23 cellular contexts compared by ENCODE assay signal in genomic region chr5:54148858-54149257, GRCh38.
DNase-seq lines count a peak whose midpoint lies in the region; ATAC-seq and TF ChIP-seq lines count a peak whose summit lies in the region.
"Had no signal": no experiment of that assay in that cellular context is flagged by ENCODE, and none has a peak within 500 bp of the region (broad histone marks: within the 10 kb centered on the region; RNA-seq: fewer than 3 reads in every experiment).

No MANE protein-coding gene starts in this region.

- BruUV-seq in IMR-90 (replicated peaks; lab: Mats Ljungman, UMichigan) (no TSS peak), Caco-2 (replicated peaks; lab: Mats Ljungman, UMichigan) (no TSS peak)

- dilution Hi-C loops in IMR-90 (cut with HindIII; ENCODE audit: low sequenced_read_pairs, unreplicated experiment), result no loop called here

- no peak overlapping the region for H2AFZ ChIP-seq in IMR-90 (replicated peaks; ENCODE audit: low read length, poor library complexity)
- no peak overlapping the region for H2AFZ ChIP-seq in OCI-LY1 (ENCODE audit: low read length)
- H2AFZ ChIP-seq: neural progenitor cell had no signal

- H3K4me2 ChIP-seq in IMR-90 (ENCODE audit: low read depth, low read length) (no peak overlapping the region), OCI-LY1 (ENCODE audit: low read length) (0 out of 2 replicates have a peak overlapping the region, but pooled peaks have one; percentile 5)
- H3K4me2 ChIP-seq: neural progenitor cell had no signal

- CTCF ChIA-PET in IMR-90 (lab: Yijun Ruan, JAX), result no interaction called here
- CTCF ChIA-PET in Caco-2 (lab: Charles Lee), result no interaction called here

- H3K4me1 Mint-ChIP-seq in natural killer cell treated with Interleukin-12 subunit alpha and Interleukin-12 subunit beta and Interleukin-15 and Interleukin-18, amount 100 ng/mL, for 72 hours (ENCODE audit: low read depth in 2 of 2), result peaks cover 5 to 18% of the 10 kb centered on the region in 2 donors
- peaks cover 20% of the 10 kb centered on the region for H3K4me1 Mint-ChIP-seq in Caco-2 (ENCODE audit: low read depth, unreplicated experiment)
- H3K4me1 Mint-ChIP-seq: activated CD4-positive, alpha-beta T cell treated with anti-CD3 and anti-CD28 coated beads, Interleukin-2, amount 10 ng/mL, durations not matched to agents 24 days and 14 days had no signal

- H3K79me1 ChIP-seq in IMR-90 (ENCODE audit: low read depth in 1 of 2, low read length in 2 of 2), result no peaks in the 10 kb centered on the region

- no peaks in the 10 kb centered on the region for H4K20me1 ChIP-seq in IMR-90 (ENCODE audit: insufficient read depth, low read length)
- H4K20me1 ChIP-seq in OCI-LY1 (ENCODE audit: insufficient read depth, low read length), result no peaks in the 10 kb centered on the region

- no peak overlapping the region for H4K5ac ChIP-seq in IMR-90 (ENCODE audit: low read depth, low read length)

- intact Hi-C loops in IMR-90 (cut with micrococcal nuclease), result no loop called here
- intact Hi-C loops in Caco-2 (cut with micrococcal nuclease; ENCODE audit: unreplicated experiment), result no loop called here

- no peak for TF ChIP-seq RAD21 in IMR-90 (IDR thresholded peaks at IDR 0.05; ENCODE audit: low read length)

- H2BK120ac ChIP-seq in IMR-90 (ENCODE audit: low read depth, low read length), result no peak overlapping the region

- H3K9me2 ChIP-seq in OCI-LY1 (ENCODE audit: low read depth, low read length), result no peaks in the 10 kb centered on the region

- H3K79me2 ChIP-seq in OCI-LY1 (ENCODE audit: insufficient read depth, low read length), result peaks cover 100% of the 10 kb centered on the region

- no peak overlapping the region for H3K56ac ChIP-seq in IMR-90 (ENCODE audit: extremely low read depth, insufficient read depth, low read length)

- H2BK15ac ChIP-seq in IMR-90 (ENCODE audit: low read depth, low read length), result no peak overlapping the region

- H3K18ac ChIP-seq in IMR-90 (ENCODE audit: low read depth, low read length), result no peak overlapping the region

- no peak overlapping the region for H3K9ac ChIP-seq in IMR-90 (ENCODE audit: low read depth, low read length)
- H3K9ac ChIP-seq in OCI-LY1 (ENCODE audit: low read length), result no peak overlapping the region
- H3K9ac ChIP-seq: neural progenitor cell had no signal

- in situ Hi-C loops in IMR-90 (cut with MboI; ENCODE audit: low sequenced_read_pairs), result no loop called here

- no peaks in the 10 kb centered on the region for H3K4me1 ChIP-seq in IMR-90 (ENCODE audit: control insufficient read depth, insufficient read depth, low read length)
- H3K4me1 ChIP-seq in OCI-LY1 (ENCODE audit: insufficient read depth, low read length, severe bottlenecking), result peaks cover 60% of the 10 kb centered on the region
- peaks cover 9% of the 10 kb centered on the region; the same call in 1 of the 2 replicates for H3K4me1 ChIP-seq in Caco-2
- H3K4me1 ChIP-seq: HAP-1, Peyer's patch, SJSA1 had no signal

- H3K36me3 ChIP-seq in IMR-90 (ENCODE audit: control insufficient read depth, insufficient read depth, low read length) (no peaks in the 10 kb centered on the region), OCI-LY1 (ENCODE audit: insufficient read depth, low read length) (peaks cover 96% of the 10 kb centered on the region), Caco-2 (ENCODE audit: control insufficient read depth, insufficient read depth, low read length) (no peaks in the 10 kb centered on the region)
- H3K36me3 ChIP-seq: esophagus muscularis mucosa, HAP-1, neural progenitor cell, Peyer's patch, SJSA1 had no signal

- H3K4me3 ChIP-seq in IMR-90 (ENCODE audit: insufficient read depth, low read depth, low read length) (no peak overlapping the region), OCI-LY1 (ENCODE audit: low read depth, low read length, poor library complexity, severe bottlenecking) (no peak overlapping the region), fibroblast of mammary gland (ENCODE audit: control insufficient read depth, low read depth, low read length) (no peak overlapping the region), Caco-2 (ENCODE audit: low read depth, low read length) (no peak overlapping the region)
- H3K4me3 ChIP-seq: esophagus muscularis mucosa, HAP-1, lung, neural progenitor cell, Peyer's patch, SJSA1, tibial nerve had no signal

- H2AK9ac ChIP-seq in IMR-90 (replicated peaks; ENCODE audit: low read depth, low read length, poor library complexity), result no peak overlapping the region

- H3K27me3 ChIP-seq in IMR-90 (ENCODE audit: control insufficient read depth, insufficient read depth, low read length) (no peaks in the 10 kb centered on the region), OCI-LY1 (ENCODE audit: insufficient read depth, low read length) (no peaks in the 10 kb centered on the region), Caco-2 (replicated peaks; ENCODE audit: control insufficient read depth, insufficient read depth, low read length) (no peaks in the 10 kb centered on the region)
- H3K27me3 ChIP-seq: esophagus muscularis mucosa, neural progenitor cell, Peyer's patch, SJSA1, tibial nerve had no signal

- H3K4me3 Mint-ChIP-seq in natural killer cell treated with Interleukin-12 subunit alpha and Interleukin-12 subunit beta and Interleukin-15 and Interleukin-18, amount 100 ng/mL, for 72 hours, result no peak overlapping the region
- no peak overlapping the region for H3K4me3 Mint-ChIP-seq in Caco-2 (ENCODE audit: unreplicated experiment)
- H3K4me3 Mint-ChIP-seq: activated CD4-positive, alpha-beta T cell treated with anti-CD3 and anti-CD28 coated beads, Interleukin-2, amount 10 ng/mL, durations not matched to agents 24 days and 14 days; activated naive CD4-positive, alpha-beta T cell treated with anti-CD3 and anti-CD28 coated beads for 36 hours; activated T-cell treated with anti-CD3 and anti-CD28 coated beads, Interleukin-2, amount 50 U/mL, for 72 hours; CD4-positive, alpha-beta T cell; neural progenitor cell had no signal

- no peak overlapping the region for H2BK20ac ChIP-seq in IMR-90 (ENCODE audit: low read depth, low read length)

- H3K9me3 Mint-ChIP-seq in natural killer cell treated with Interleukin-12 subunit alpha and Interleukin-12 subunit beta and Interleukin-15 and Interleukin-18, amount 100 ng/mL, for 72 hours, result no peaks in the 10 kb centered on the region
- H3K9me3 Mint-ChIP-seq in Caco-2 (ENCODE audit: unreplicated experiment), result no peaks in the 10 kb centered on the region
- H3K9me3 Mint-ChIP-seq: activated CD4-positive, alpha-beta T cell treated with anti-CD3 and anti-CD28 coated beads, Interleukin-2, amount 10 ng/mL, durations not matched to agents 24 days and 14 days; activated naive CD4-positive, alpha-beta T cell treated with anti-CD3 and anti-CD28 coated beads for 36 hours; activated T-cell treated with anti-CD3 and anti-CD28 coated beads, Interleukin-2, amount 50 U/mL, for 72 hours; CD4-positive, alpha-beta T cell had no signal

- POLR2A ChIA-PET in IMR-90 (lab: Charles Lee; ENCODE audit: unreplicated experiment) (no interaction called here), Caco-2 (lab: Charles Lee) (no interaction called here)

- TF ChIP-seq CTCF in IMR-90 (conservative IDR thresholded peaks at IDR 0.05; ENCODE audit: low read depth, low read length), result no peak
- TF ChIP-seq CTCF in OCI-LY1 (IDR thresholded peaks at IDR 0.05; ENCODE audit: low read length), result no peak
- no peak for TF ChIP-seq CTCF in fibroblast of mammary gland (conservative IDR thresholded peaks at IDR 0.05; ENCODE audit: control insufficient read depth, insufficient read depth, low read depth, low read length)
- TF ChIP-seq CTCF in Caco-2 (IDR thresholded peaks at IDR 0.05; ENCODE audit: insufficient read depth in 1 of 2, low read depth in 1 of 2, low read length in 1 of 2, severe bottlenecking in 1 of 2, unreplicated experiment in 1 of 2), result no peak

- H2BK5ac ChIP-seq in IMR-90 (ENCODE audit: low read depth, low read length, poor library complexity, severe bottlenecking), result no peak overlapping the region

- no peak overlapping the region for H4K91ac ChIP-seq in IMR-90 (ENCODE audit: insufficient read depth, low read depth, low read length)

- H3K27ac Mint-ChIP-seq in natural killer cell treated with Interleukin-12 subunit alpha and Interleukin-12 subunit beta and Interleukin-15 and Interleukin-18, amount 100 ng/mL, for 72 hours, result no peak overlapping the region
- no peak overlapping the region for H3K27ac Mint-ChIP-seq in Caco-2 (ENCODE audit: unreplicated experiment)
- H3K27ac Mint-ChIP-seq: activated CD4-positive, alpha-beta T cell treated with anti-CD3 and anti-CD28 coated beads, Interleukin-2, amount 10 ng/mL, durations not matched to agents 24 days and 14 days; activated naive CD4-positive, alpha-beta T cell treated with anti-CD3 and anti-CD28 coated beads for 36 hours; activated T-cell treated with anti-CD3 and anti-CD28 coated beads, Interleukin-2, amount 50 U/mL, for 72 hours; CD4-positive, alpha-beta T cell; neural progenitor cell had no signal

- DNase-seq in COLO668 (lab: John Stamatoyannopoulos, UW; ENCODE audit: unreplicated experiment) (peak; percentile 42), IMR-90 (peak; percentile 11), fibroblast of mammary gland (ENCODE audit: low read depth) (peak; percentile 17), Caco-2 (no peak)
- no peak for DNase-seq in natural killer cell treated with Interleukin-12 subunit alpha and Interleukin-12 subunit beta and Interleukin-15 and Interleukin-18, amount 100 ng/mL, for 72 hours (ENCODE audit: low spot score)
- DNase-seq: activated CD4-positive, alpha-beta T cell treated with anti-CD3 and anti-CD28 coated beads, Interleukin-2, amount 10 ng/mL, durations not matched to agents 24 days and 14 days; activated naive CD4-positive, alpha-beta T cell treated with anti-CD3 and anti-CD28 coated beads for 36 hours; activated T-cell treated with anti-CD3 and anti-CD28 coated beads, Interleukin-2, amount 50 U/mL, for 72 hours; amniotic stem cell; CD4-positive, alpha-beta T cell; effector CD8-positive, alpha-beta T cell; NCI-H1105; Peyer's patch; right cardiac atrium; T-helper 2 cell had no signal

- H3K9me1 ChIP-seq in IMR-90 (ENCODE audit: insufficient read depth, low read length), result no peaks in the 10 kb centered on the region

- ATAC-seq in IMR-90 (ENCODE audit: low read depth), result no peak
- ATAC-seq in natural killer cell treated with Interleukin-12 subunit alpha and Interleukin-12 subunit beta and Interleukin-15 and Interleukin-18, amount 100 ng/mL, for 72 hours, result no peak
- no peak for ATAC-seq in HG02981 (IDR thresholded peaks at IDR 0.05; ENCODE audit: unreplicated experiment)
- ATAC-seq: activated T-cell treated with anti-CD3 and anti-CD28 coated beads, Interleukin-2, amount 50 U/mL, for 72 hours; right cardiac atrium had no signal

- H3K14ac ChIP-seq in IMR-90 (replicated peaks; ENCODE audit: low read depth, low read length), result no peak overlapping the region

- H3F3A ChIP-seq in OCI-LY1 (ENCODE audit: insufficient read depth, low read length), result no peaks in the 10 kb centered on the region

- H2AK5ac ChIP-seq in IMR-90 (ENCODE audit: low read depth, low read length), result no peak overlapping the region

- H3K4ac ChIP-seq in IMR-90 (ENCODE audit: low read depth, low read length), result no peak overlapping the region

- H3K27ac ChIP-seq in IMR-90 (ENCODE audit: insufficient read depth, low read length) (no peak overlapping the region), OCI-LY1 (ENCODE audit: low read depth, low read length, poor library complexity, severe bottlenecking) (no peak overlapping the region)
- H3K27ac ChIP-seq: esophagus muscularis mucosa, neural progenitor cell, Peyer's patch, SJSA1, tibial nerve had no signal

- no peaks in the 10 kb centered on the region for H3K9me3 ChIP-seq in IMR-90 (ENCODE audit: control insufficient read depth, insufficient read depth, low read length)
- no peaks in the 10 kb centered on the region for H3K9me3 ChIP-seq in OCI-LY1 (ENCODE audit: low read length)
- H3K9me3 ChIP-seq in Caco-2, result no peaks in the 10 kb centered on the region
- H3K9me3 ChIP-seq: esophagus muscularis mucosa, HAP-1, Peyer's patch, SJSA1, tibial nerve had no signal

- no peak overlapping the region for H3K23ac ChIP-seq in IMR-90 (ENCODE audit: low read depth, low read length)

- H4K8ac ChIP-seq in IMR-90 (ENCODE audit: low read depth in 2 of 2, low read length in 2 of 2), result no peak overlapping the region

- 100% methylated on average over 1 of the region's 2 CpGs; no CpG with 5 or more reads in 1 of the 2 experiments for WGBS in IMR-90 (ENCODE audit: extremely low coverage in 2 of 2, insufficient read length in 1 of 2), 2 experiments

- TF ChIP-seq POLR2A in IMR-90 (IDR thresholded peaks at IDR 0.05; ENCODE audit: low read depth, low read length), result no peak

- no peaks in the 10 kb centered on the region for H3K27me3 Mint-ChIP-seq in natural killer cell treated with Interleukin-12 subunit alpha and Interleukin-12 subunit beta and Interleukin-15 and Interleukin-18, amount 100 ng/mL, for 72 hours
- no peaks in the 10 kb centered on the region for H3K27me3 Mint-ChIP-seq in Caco-2 (ENCODE audit: insufficient read depth, unreplicated experiment)
- H3K27me3 Mint-ChIP-seq: activated CD4-positive, alpha-beta T cell treated with anti-CD3 and anti-CD28 coated beads, Interleukin-2, amount 10 ng/mL, durations not matched to agents 24 days and 14 days; CD4-positive, alpha-beta T cell had no signal

- H3K36me3 Mint-ChIP-seq in natural killer cell treated with Interleukin-12 subunit alpha and Interleukin-12 subunit beta and Interleukin-15 and Interleukin-18, amount 100 ng/mL, for 72 hours, result no peaks in the 10 kb centered on the region
- H3K36me3 Mint-ChIP-seq in Caco-2 (ENCODE audit: insufficient read depth, unreplicated experiment), result peaks cover 28% of the 10 kb centered on the region
- H3K36me3 Mint-ChIP-seq: neural progenitor cell had no signal

Comparison
In these comparisons a context has a peak if more than half of its experiments do, and no peak if none do; other contexts are left out.
1. DNase-seq: peak in COLO668 (single experiment), IMR-90 (single experiment) and fibroblast of mammary gland (single experiment); none in natural killer cell treated with Interleukin-12 subunit alpha and Interleukin-12 subunit beta and Interleukin-15 and Interleukin-18, amount 100 ng/mL, for 72 hours (single experiment) and Caco-2 (0 of 2).